8 cellular contexts compared by ENCODE assay signal in the genomic region with DNA sequence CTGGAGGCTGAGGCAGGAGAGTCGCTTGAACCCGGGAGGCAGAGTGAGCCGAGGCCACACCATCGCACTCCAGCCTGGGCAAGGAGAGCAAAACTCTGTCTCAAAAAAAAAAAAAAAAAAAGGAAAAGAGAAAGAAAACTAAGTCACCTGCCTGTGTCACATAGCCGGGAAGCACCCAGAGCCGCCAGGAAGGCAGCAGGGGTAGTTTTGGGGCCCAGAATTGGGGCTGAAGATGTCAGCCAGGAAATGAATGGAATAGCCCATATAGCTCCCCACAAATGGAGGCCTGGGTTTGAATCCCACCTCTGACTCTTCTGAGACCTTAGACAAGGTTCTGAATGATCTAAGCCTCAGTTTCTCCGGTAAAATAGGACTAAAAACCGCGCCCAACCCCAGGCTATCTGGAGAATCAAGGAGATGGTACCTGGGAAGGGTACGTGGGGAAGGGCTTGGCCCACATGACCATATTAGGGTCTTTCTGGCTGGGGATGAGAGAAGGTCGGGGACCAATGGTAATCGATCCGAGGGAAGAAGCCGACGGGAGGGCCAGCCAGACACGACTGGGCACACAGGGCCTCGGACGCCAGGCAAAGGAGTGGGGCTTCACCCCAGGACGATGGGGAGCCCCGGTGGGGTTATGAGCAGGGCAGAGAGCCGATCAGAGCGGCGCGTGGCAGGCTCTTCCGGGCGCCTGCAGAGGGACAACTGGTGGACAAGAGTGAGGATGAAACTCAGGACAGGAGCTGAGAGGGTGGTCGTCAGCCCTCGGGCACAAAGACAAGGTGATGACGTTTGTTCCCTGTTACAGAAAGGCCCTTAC. TPM values are rescaled to one million over a fixed set of nuclear protein-coding genes. Genes with fewer than 3 reads are reported as not detected.
DNase-seq lines count a peak whose midpoint lies in the region; ATAC-seq and TF ChIP-seq lines count a peak whose summit lies in the region.

No MANE protein-coding gene starts in this region.

- no peaks in the 10 kb centered on the region for H3K36me3 ChIP-seq in neural progenitor cell

- peak overlapping the region; percentile 70 for H3K4me3 Mint-ChIP-seq in activated CD4-positive, alpha-beta T cell treated with anti-CD3 and anti-CD28 coated beads for 36 hours
- H3K4me3 Mint-ChIP-seq in neural progenitor cell = peak overlapping the region; percentile 82

- H3K36me3 Mint-ChIP-seq in activated CD4-positive, alpha-beta T cell treated with anti-CD3 and anti-CD28 coated beads for 36 hours (ENCODE audit: low read depth) = peaks cover 4% of the 10 kb centered on the region
- peaks cover 2% of the 10 kb centered on the region for H3K36me3 Mint-ChIP-seq in neural progenitor cell

- peaks cover 53% of the 10 kb centered on the region for H3F3A ChIP-seq in neural progenitor cell (ENCODE audit: low read depth)

- no peak overlapping the region for H3K9ac ChIP-seq in neural progenitor cell

- no peaks in the 10 kb centered on the region for H3K79me2 ChIP-seq in neural progenitor cell (ENCODE audit: low read depth)

- H3K27ac ChIP-seq in RWPE1 (peak overlapping the region; percentile 64), neural progenitor cell (no peak overlapping the region)

- H3K27me3 ChIP-seq in neural progenitor cell = peaks cover 38% of the 10 kb centered on the region

- TF ChIP-seq CTCF in RWPE1 (conservative IDR thresholded peaks at IDR 0.05; ENCODE audit: low read depth) (no peak), epithelial cell of proximal tubule (conservative IDR thresholded peaks at IDR 0.05; ENCODE audit: low read depth, low read length) (peak; percentile 6), neural progenitor cell (IDR thresholded peaks at IDR 0.05) (peak; percentile 7)

- H3K9me3 Mint-ChIP-seq in activated CD4-positive, alpha-beta T cell treated with anti-CD3 and anti-CD28 coated beads for 36 hours (ENCODE audit: low read depth) = no peaks in the 10 kb centered on the region
- H3K9me3 Mint-ChIP-seq in neural progenitor cell = no peaks in the 10 kb centered on the region

- peak overlapping the region; percentile 58 for H3K4me3 ChIP-seq in epithelial cell of proximal tubule (ENCODE audit: low read depth, low read length)
- H3K4me3 ChIP-seq in neural progenitor cell = peak overlapping the region; percentile 51

- peak; percentile 43 for ATAC-seq in activated CD4-positive, alpha-beta T cell treated with anti-CD3 and anti-CD28 coated beads for 36 hours
- peak; percentile 11 for ATAC-seq in HG02798 (IDR thresholded peaks at IDR 0.05; ENCODE audit: poor library complexity, unreplicated experiment)

- peak overlapping the region; percentile 82 for H3K4me2 ChIP-seq in neural progenitor cell

- H3K9me3 ChIP-seq in neural progenitor cell (ENCODE audit: low read depth) = no peaks in the 10 kb centered on the region

- peak; percentile 53 for DNase-seq in activated CD4-positive, alpha-beta T cell treated with anti-CD3 and anti-CD28 coated beads for 36 hours
- DNase-seq in activated CD4-positive, alpha-beta T cell treated with anti-CD3 and anti-CD28 coated beads for 1 hour = no peak
- DNase-seq in RWPE1 (ENCODE audit: low spot score) (no peak), epithelial cell of proximal tubule (ENCODE audit: low read depth) (no peak), neural progenitor cell (ENCODE audit: low spot score) (no peak), SKM-1 treated with dmso at 0.1 percent for 144 hours (lab: John Stamatoyannopoulos, UW; ENCODE audit: unreplicated experiment) (no peak), NCI-H1048 (lab: John Stamatoyannopoulos, UW) (no peak)

- H2AFZ ChIP-seq in neural progenitor cell (replicated peaks) = peak overlapping the region; percentile 80

- CTCF ChIA-PET in activated CD4-positive, alpha-beta T cell treated with anti-CD3 and anti-CD28 coated beads for 36 hours (lab: Charles Lee) = interaction anchor here (0.8 to 6.5 kb wide), 6 partner anchors 9 to 204 kb away, joined by 4 to 76 read pairs (median 6); a partner anchor contains a TSS
- CTCF ChIA-PET in RWPE1 (lab: Yijun Ruan, JAX) = interaction anchor here (0.6 to 1.1 kb wide), 5 partner anchors 14 to 125 kb away, joined by 3 to 4 read pairs (median 3); a partner anchor contains a TSS

- peak overlapping the region; percentile 93 for H3K27ac Mint-ChIP-seq in activated CD4-positive, alpha-beta T cell treated with anti-CD3 and anti-CD28 coated beads for 36 hours
- peak overlapping the region; percentile 58 for H3K27ac Mint-ChIP-seq in neural progenitor cell

- H4K20me1 ChIP-seq in neural progenitor cell (ENCODE audit: low read depth) = peaks cover 31% of the 10 kb centered on the region

- peaks cover 41% of the 10 kb centered on the region for H3K4me1 ChIP-seq in neural progenitor cell

- intact Hi-C loops in activated CD4-positive, alpha-beta T cell treated with anti-CD3 and anti-CD28 coated beads for 36 hours (cut with DNase I, micrococcal nuclease) = loop anchor here (1.0 to 5.0 kb wide), 13 partner anchors 14 to 1085 kb away; a partner anchor contains a TSS

- peaks cover 47% of the 10 kb centered on the region for H3K4me1 Mint-ChIP-seq in activated CD4-positive, alpha-beta T cell treated with anti-CD3 and anti-CD28 coated beads for 36 hours
- peaks cover 42% of the 10 kb centered on the region for H3K4me1 Mint-ChIP-seq in neural progenitor cell

- POLR2A ChIA-PET in activated CD4-positive, alpha-beta T cell treated with anti-CD3 and anti-CD28 coated beads for 36 hours (lab: Charles Lee) = no interaction called here
- POLR2A ChIA-PET in RWPE1 (lab: Yijun Ruan, JAX; ENCODE audit: low non-redundant PET) = interaction anchor here (0.5 to 0.6 kb wide), 3 partner anchors 10 to 47 kb away, joined by 3 to 9 read pairs (median 5); no protein-coding TSS in a partner anchor

- peaks cover 28% of the 10 kb centered on the region for H3K27me3 Mint-ChIP-seq in activated CD4-positive, alpha-beta T cell treated with anti-CD3 and anti-CD28 coated beads for 36 hours
- peaks cover 26% of the 10 kb centered on the region for H3K27me3 Mint-ChIP-seq in neural progenitor cell (ENCODE audit: insufficient read depth, low read depth)

RNA-seq across cellular contexts. Expression of a gene that starts 14.4 kb away (rescaled TPM):
- total RNA-seq in activated CD4-positive, alpha-beta T cell treated with anti-CD3 and anti-CD28 coated beads for 36 hours = 100 to 1,000 TPM in 1 of 2 experiments, 10 to 100 TPM in 1; 99.3 to 131 TPM
- total RNA-seq in epithelial cell of proximal tubule = 68.4 and 115 TPM in 2 replicates
- total RNA-seq in neural progenitor cell (ENCODE audit: low replicate concordance) = 23.3 and 54.9 TPM in 2 replicates

RNA-seq across cellular contexts. Expression of a gene that starts 19.7 kb away (rescaled TPM):
- total RNA-seq in activated CD4-positive, alpha-beta T cell treated with anti-CD3 and anti-CD28 coated beads for 36 hours = under 1 TPM in 1 of 2 experiments, not detected in 1; 0.05 TPM
- total RNA-seq in epithelial cell of proximal tubule (not detected in 2 replicates), neural progenitor cell (ENCODE audit: low replicate concordance) (1.8 and 5.5 TPM in 2 replicates)
